1 cellular context compared by ENCODE assay signal in the genomic region with DNA sequence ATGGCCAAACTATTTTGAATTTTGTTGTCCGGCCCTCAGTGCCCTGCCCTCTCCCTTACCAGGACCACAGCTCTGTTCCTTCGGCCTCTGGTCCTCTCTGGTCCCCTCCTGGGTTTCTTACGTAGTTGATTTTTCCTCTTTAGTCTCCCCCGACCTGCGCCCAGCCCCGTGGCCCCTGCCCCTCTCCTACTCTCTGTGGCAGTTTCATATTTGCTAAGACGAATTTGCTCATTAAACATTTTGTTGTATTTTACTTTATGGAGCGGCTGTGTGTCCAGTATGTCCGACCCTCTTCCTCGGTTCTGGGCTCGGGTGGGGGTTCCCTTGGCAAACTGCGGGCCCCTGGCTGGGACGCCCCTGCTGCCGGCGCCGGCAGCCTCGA.
TF ChIP-seq lines count a peak whose summit lies in the region.

No MANE protein-coding gene starts in this region.

TF ChIP-seq in WTC11, 78 proteins besides CTCF, POLR2A, EP300 and RAD21 (continued from another document):
- TF ChIP-seq, protein P1, sequence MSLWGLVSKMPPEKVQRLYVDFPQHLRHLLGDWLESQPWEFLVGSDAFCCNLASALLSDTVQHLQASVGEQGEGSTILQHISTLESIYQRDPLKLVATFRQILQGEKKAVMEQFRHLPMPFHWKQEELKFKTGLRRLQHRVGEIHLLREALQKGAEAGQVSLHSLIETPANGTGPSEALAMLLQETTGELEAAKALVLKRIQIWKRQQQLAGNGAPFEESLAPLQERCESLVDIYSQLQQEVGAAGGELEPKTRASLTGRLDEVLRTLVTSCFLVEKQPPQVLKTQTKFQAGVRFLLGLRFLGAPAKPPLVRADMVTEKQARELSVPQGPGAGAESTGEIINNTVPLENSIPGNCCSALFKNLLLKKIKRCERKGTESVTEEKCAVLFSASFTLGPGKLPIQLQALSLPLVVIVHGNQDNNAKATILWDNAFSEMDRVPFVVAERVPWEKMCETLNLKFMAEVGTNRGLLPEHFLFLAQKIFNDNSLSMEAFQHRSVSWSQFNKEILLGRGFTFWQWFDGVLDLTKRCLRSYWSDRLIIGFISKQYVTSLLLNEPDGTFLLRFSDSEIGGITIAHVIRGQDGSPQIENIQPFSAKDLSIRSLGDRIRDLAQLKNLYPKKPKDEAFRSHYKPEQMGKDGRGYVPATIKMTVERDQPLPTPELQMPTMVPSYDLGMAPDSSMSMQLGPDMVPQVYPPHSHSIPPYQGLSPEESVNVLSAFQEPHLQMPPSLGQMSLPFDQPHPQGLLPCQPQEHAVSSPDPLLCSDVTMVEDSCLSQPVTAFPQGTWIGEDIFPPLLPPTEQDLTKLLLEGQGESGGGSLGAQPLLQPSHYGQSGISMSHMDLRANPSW (CRISPR knock-in tag; conservative IDR thresholded peaks at IDR 0.05; ENCODE audit: low read depth), result no peak
- TF ChIP-seq RORB (CRISPR knock-in tag; IDR thresholded peaks at IDR 0.05), result no peak
- no peak for TF ChIP-seq TEAD4 (CRISPR knock-in tag; IDR thresholded peaks at IDR 0.05)
- TF ChIP-seq ZNF263 (CRISPR knock-in tag; IDR thresholded peaks at IDR 0.05; ENCODE audit: low read depth), result no peak
- no peak for TF ChIP-seq ZNF232 (CRISPR knock-in tag; IDR thresholded peaks at IDR 0.05)
- TF ChIP-seq NFYB (CRISPR knock-in tag; conservative IDR thresholded peaks at IDR 0.05; ENCODE audit: low read depth), result no peak
- no peak for TF ChIP-seq TP53 (CRISPR knock-in tag; IDR thresholded peaks at IDR 0.05)
- TF ChIP-seq, protein P2, sequence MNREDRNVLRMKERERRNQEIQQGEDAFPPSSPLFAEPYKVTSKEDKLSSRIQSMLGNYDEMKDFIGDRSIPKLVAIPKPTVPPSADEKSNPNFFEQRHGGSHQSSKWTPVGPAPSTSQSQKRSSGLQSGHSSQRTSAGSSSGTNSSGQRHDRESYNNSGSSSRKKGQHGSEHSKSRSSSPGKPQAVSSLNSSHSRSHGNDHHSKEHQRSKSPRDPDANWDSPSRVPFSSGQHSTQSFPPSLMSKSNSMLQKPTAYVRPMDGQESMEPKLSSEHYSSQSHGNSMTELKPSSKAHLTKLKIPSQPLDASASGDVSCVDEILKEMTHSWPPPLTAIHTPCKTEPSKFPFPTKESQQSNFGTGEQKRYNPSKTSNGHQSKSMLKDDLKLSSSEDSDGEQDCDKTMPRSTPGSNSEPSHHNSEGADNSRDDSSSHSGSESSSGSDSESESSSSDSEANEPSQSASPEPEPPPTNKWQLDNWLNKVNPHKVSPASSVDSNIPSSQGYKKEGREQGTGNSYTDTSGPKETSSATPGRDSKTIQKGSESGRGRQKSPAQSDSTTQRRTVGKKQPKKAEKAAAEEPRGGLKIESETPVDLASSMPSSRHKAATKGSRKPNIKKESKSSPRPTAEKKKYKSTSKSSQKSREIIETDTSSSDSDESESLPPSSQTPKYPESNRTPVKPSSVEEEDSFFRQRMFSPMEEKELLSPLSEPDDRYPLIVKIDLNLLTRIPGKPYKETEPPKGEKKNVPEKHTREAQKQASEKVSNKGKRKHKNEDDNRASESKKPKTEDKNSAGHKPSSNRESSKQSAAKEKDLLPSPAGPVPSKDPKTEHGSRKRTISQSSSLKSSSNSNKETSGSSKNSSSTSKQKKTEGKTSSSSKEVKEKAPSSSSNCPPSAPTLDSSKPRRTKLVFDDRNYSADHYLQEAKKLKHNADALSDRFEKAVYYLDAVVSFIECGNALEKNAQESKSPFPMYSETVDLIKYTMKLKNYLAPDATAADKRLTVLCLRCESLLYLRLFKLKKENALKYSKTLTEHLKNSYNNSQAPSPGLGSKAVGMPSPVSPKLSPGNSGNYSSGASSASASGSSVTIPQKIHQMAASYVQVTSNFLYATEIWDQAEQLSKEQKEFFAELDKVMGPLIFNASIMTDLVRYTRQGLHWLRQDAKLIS (CRISPR knock-in tag; IDR thresholded peaks at IDR 0.05; ENCODE audit: borderline replicate concordance), result no peak
